ENCODE assay signal across 12 cellular contexts in genomic region chr2:105380432-105381118, GRCh38. TPM values are rescaled to one million over a fixed set of nuclear protein-coding genes. Genes with fewer than 3 reads are reported as not detected.
DNase-seq lines count a peak whose midpoint lies in the region; ATAC-seq, FAIRE-seq and TF ChIP-seq lines count a peak whose summit lies in the region.
"Had no signal": no experiment of that assay in that cellular context is flagged by ENCODE, and none has a peak within 500 bp of the region (broad histone marks: within the 10 kb centered on the region; RNA-seq: fewer than 3 reads in every experiment).

No MANE protein-coding gene starts in this region.

- no peaks in the 10 kb centered on the region for H3K9me1 ChIP-seq in keratinocyte (ENCODE audit: control insufficient read depth, extremely low read depth, insufficient read depth, low read length)

- ATAC-seq in GM19452 (IDR thresholded peaks at IDR 0.05; ENCODE audit: unreplicated experiment), result no peak
- ATAC-seq: upper lobe of right lung had no signal

- H3K4me3 ChIP-seq in mammary epithelial cell (replicated peaks in 1 of 3; ENCODE audit: insufficient read depth in 1 of 3, low read depth in 2 of 3, low read length in 3 of 3) (no peak overlapping the region), keratinocyte (ENCODE audit: control insufficient read depth in 2 of 3, extremely low read depth in 1 of 3, insufficient read depth in 2 of 3, low read depth in 1 of 3, low read length in 3 of 3) (no peak overlapping the region), testis (no peak overlapping the region)
- H3K4me3 ChIP-seq: upper lobe of right lung had no signal

- DNase-seq in OCI-M2 (lab: John Stamatoyannopoulos, UW; ENCODE audit: unreplicated experiment) (peak; percentile 26), mammary epithelial cell (no peak), keratinocyte (ENCODE audit: low read depth, low spot score) (no peak), testis (no peak), SW480 (ENCODE audit: low spot score) (no peak), GM12892 (ENCODE audit: insufficient read length) (no peak)
- no peak for DNase-seq in activated CD8-positive, alpha-beta memory T cell treated with anti-CD3 and anti-CD28 coated beads for 24 hours
- DNase-seq: H7, kidney glomerular epithelial cell, NCI-H2029 treated with DMSO at 0.1 percent for 48 hours, upper lobe of right lung had no signal

- H3K36me3 ChIP-seq in mammary epithelial cell (ENCODE audit: insufficient read depth, low read length) (peaks cover 59% of the 10 kb centered on the region), keratinocyte (ENCODE audit: control insufficient read depth in 2 of 2, extremely low read depth in 1 of 2, insufficient read depth in 2 of 2, low read length in 2 of 2) (peaks cover 28 to 43% of the 10 kb centered on the region in 2 experiments), testis (ENCODE audit: low read depth, missing control alignments) (no peaks in the 10 kb centered on the region)
- H3K36me3 ChIP-seq: upper lobe of right lung had no signal

- H3K79me2 ChIP-seq in mammary epithelial cell (ENCODE audit: insufficient read depth, low read length) (peaks cover 96% of the 10 kb centered on the region), keratinocyte (ENCODE audit: control insufficient read depth, insufficient read depth, low read length) (peaks cover 59% of the 10 kb centered on the region)

- dilution Hi-C loops in mammary epithelial cell (cut with HindIII; ENCODE audit: low sequenced_read_pairs) (no loop called here), keratinocyte (cut with MboI; ENCODE audit: extremely low pct_ligation_motif_present, low sequenced_read_pairs) (no loop called here)

- no peaks in the 10 kb centered on the region for H3K27me3 ChIP-seq in mammary epithelial cell (ENCODE audit: insufficient read depth, low read length)
- H3K27me3 ChIP-seq in keratinocyte (ENCODE audit: control insufficient read depth, extremely low read depth, insufficient read depth, low read length), result no peaks in the 10 kb centered on the region
- H3K27me3 ChIP-seq in testis, result no peaks in the 10 kb centered on the region
- H3K27me3 ChIP-seq: upper lobe of right lung had no signal

- TF ChIP-seq POLR2A in testis (IDR thresholded peaks at IDR 0.05) (no peak), GM12892 (IDR thresholded peaks at IDR 0.05; ENCODE audit: low read depth, low read length) (no peak)

- peaks cover 60% of the 10 kb centered on the region for H3K4me1 ChIP-seq in mammary epithelial cell (ENCODE audit: insufficient read depth, low read length)
- peaks cover 60% of the 10 kb centered on the region for H3K4me1 ChIP-seq in keratinocyte (ENCODE audit: control insufficient read depth, extremely low read depth, insufficient read depth, low read length)
- H3K4me1 ChIP-seq in testis, result peaks cover 81% of the 10 kb centered on the region

- intact Hi-C loops in mammary epithelial cell (cut with micrococcal nuclease) (no loop called here), testis (cut with DNase I; ENCODE audit: low total_unique reads) (no loop called here)

- no peak for TF ChIP-seq CTCF in mammary epithelial cell (conservative IDR thresholded peaks at IDR 0.05 in 1 of 2, IDR thresholded peaks at IDR 0.05 in 1 of 2; ENCODE audit: extremely low read depth in 1 of 2, insufficient read depth in 1 of 2, low read depth in 1 of 2, low read length in 2 of 2)
- no peak for TF ChIP-seq CTCF in keratinocyte (optimal IDR thresholded peaks at IDR 0.05 in 1 of 3, IDR thresholded peaks at IDR 0.05 in 1 of 3, conservative IDR thresholded peaks at IDR 0.05 in 1 of 3; ENCODE audit: extremely low read depth in 1 of 3, insufficient read depth in 2 of 3, low read length in 3 of 3)
- TF ChIP-seq CTCF in testis (IDR thresholded peaks at IDR 0.05), result no peak

- H3K9me3 ChIP-seq in mammary epithelial cell (replicated peaks; ENCODE audit: insufficient read depth, low read length), result no peaks in the 10 kb centered on the region
- no peaks in the 10 kb centered on the region for H3K9me3 ChIP-seq in keratinocyte (ENCODE audit: control insufficient read depth, low read depth, low read length)
- H3K9me3 ChIP-seq in testis, result no peaks in the 10 kb centered on the region
- H3K9me3 ChIP-seq: upper lobe of right lung had no signal

- H3K4me2 ChIP-seq in mammary epithelial cell (ENCODE audit: insufficient read depth, low read depth, low read length), result no peak overlapping the region
- peak overlapping the region; percentile 0 for H3K4me2 ChIP-seq in keratinocyte (ENCODE audit: control insufficient read depth, extremely low read depth, insufficient read depth, low read depth, low read length)

- WGBS in mammary epithelial cell (ENCODE audit: low coverage, missing lambda C conversion rate), result 49% methylated on average over 10 of the region's 10 CpGs
- 62 to 63% methylated on average over 10 of the region's 10 CpGs for WGBS in testis, 2 donors

- peak overlapping the region; percentile 10 for H3K27ac ChIP-seq in mammary epithelial cell (ENCODE audit: insufficient read depth, low read depth, low read length)
- no peak overlapping the region for H3K27ac ChIP-seq in keratinocyte (ENCODE audit: control insufficient read depth, insufficient read depth, low read length)
- H3K27ac ChIP-seq in testis, result peak overlapping the region; percentile 56 to 84
- H3K27ac ChIP-seq: upper lobe of right lung had no signal

- CTCF ChIA-PET in mammary epithelial cell (lab: Charles Lee; ENCODE audit: low non-redundant PET), result no interaction called here

- no peaks in the 10 kb centered on the region for H4K20me1 ChIP-seq in mammary epithelial cell (ENCODE audit: insufficient read depth, low read length)
- H4K20me1 ChIP-seq in keratinocyte (ENCODE audit: control insufficient read depth, extremely low read depth, insufficient read depth, low read length), result peaks cover 4% of the 10 kb centered on the region

- H3K9ac ChIP-seq in mammary epithelial cell (ENCODE audit: insufficient read depth, low read length) (no peak overlapping the region), keratinocyte (ENCODE audit: control insufficient read depth, extremely low read depth, insufficient read depth, low read length) (no peak overlapping the region)

- H2AFZ ChIP-seq in mammary epithelial cell (ENCODE audit: low read depth, low read length), result no peak overlapping the region
- no peak overlapping the region for H2AFZ ChIP-seq in keratinocyte (ENCODE audit: control insufficient read depth, low read length)

- FAIRE-seq in keratinocyte (lab: Jason Lieb, UNC) (no peak), GM12892 (lab: Jason Lieb, UNC) (no peak)

- no TSS peak for BruUV-seq in mammary epithelial cell (replicated peaks; lab: Mats Ljungman, UMichigan)

- in situ Hi-C loops in mammary epithelial cell (cut with MboI; ENCODE audit: low sequenced_read_pairs in 2 of 2), result no loop called here

RNA-seq across cellular contexts. Expression of gene FHL2, which starts 18.3 kb away (rescaled TPM):
- 100 to 1,000 TPM; 158 to 363 TPM for total RNA-seq in mammary epithelial cell
- polyA plus RNA-seq in mammary epithelial cell, result 280 TPM
- polyA minus RNA-seq in mammary epithelial cell, result 170 TPM
- polyA plus RNA-seq in keratinocyte, result 132 to 175 TPM (median 144 TPM) in 3 replicates
- 27.1 TPM for polyA plus RNA-seq in keratinocyte (2011; ENCODE audit: low read depth)
- 139 and 154 TPM in 2 replicates for polyA plus RNA-seq in keratinocyte (2011; cell fraction: cytosol; rRNA removed)
- 104 and 114 TPM in 2 replicates for polyA plus RNA-seq in keratinocyte (2011; cell fraction: nucleus; rRNA removed)
- 91.4 and 116 TPM in 2 replicates for polyA plus RNA-seq in keratinocyte (2012; ENCODE audit: low replicate concordance)
- polyA minus RNA-seq in keratinocyte, result 130 to 194 TPM (median 145 TPM) in 3 replicates
- 77.3 TPM for polyA minus RNA-seq in keratinocyte (2011; cell fraction: cytosol; rRNA and poly(A)+ RNA removed)
- 44.9 and 62.7 TPM in 2 replicates for polyA minus RNA-seq in keratinocyte (2011; cell fraction: nucleus; rRNA and poly(A)+ RNA removed)
- total RNA-seq in testis, result 100 to 1,000 TPM in 1 of 2 donors, 10 to 100 TPM in 1; 76.9 to 154 TPM
- polyA plus RNA-seq in testis (ENCODE audit: insufficient read depth, low read depth, low replicate concordance), result 99.3 TPM
- polyA plus RNA-seq in GM12892 (2012; ENCODE audit: missing spikeins), result 5.1 TPM

RNA-seq across cellular contexts. Expression of gene C2orf49, which starts 43.2 kb away (rescaled TPM):
- total RNA-seq in mammary epithelial cell (10 to 100 TPM; 16.5 TPM), testis (10 to 100 TPM; 32.6 to 35.4 TPM)
- polyA plus RNA-seq in mammary epithelial cell (8.7 TPM), keratinocyte (13.1 to 19.4 TPM (median 14.5 TPM) in 3 replicates), testis (ENCODE audit: insufficient read depth, low read depth, low replicate concordance) (28.5 TPM)
- polyA minus RNA-seq in mammary epithelial cell (8.0 TPM), keratinocyte (3.6 to 6.0 TPM (median 4.7 TPM) in 3 replicates)
- 43.2 TPM for polyA plus RNA-seq in keratinocyte (2011; ENCODE audit: low read depth)
- polyA plus RNA-seq in keratinocyte (2011; cell fraction: cytosol; rRNA removed), result 11.8 and 17.0 TPM in 2 replicates
- polyA plus RNA-seq in keratinocyte (2011; cell fraction: nucleus; rRNA removed), result 13.9 and 18.8 TPM in 2 replicates
- polyA plus RNA-seq in keratinocyte (2012; ENCODE audit: low replicate concordance), result 12.3 and 18.3 TPM in 2 replicates
- 4.2 TPM for polyA minus RNA-seq in keratinocyte (2011; cell fraction: cytosol; rRNA and poly(A)+ RNA removed)
- 3.3 and 9.2 TPM in 2 replicates for polyA minus RNA-seq in keratinocyte (2011; cell fraction: nucleus; rRNA and poly(A)+ RNA removed)
- 18.6 TPM for polyA plus RNA-seq in GM12892 (2012; ENCODE audit: missing spikeins)

RNA-seq across cellular contexts. Expression of gene TGFBRAP1, which starts 51.0 kb away (rescaled TPM):
- 10 to 100 TPM; 24.6 to 44.8 TPM for total RNA-seq in mammary epithelial cell
- 9.8 TPM for polyA plus RNA-seq in mammary epithelial cell
- polyA minus RNA-seq in mammary epithelial cell, result 19.2 TPM
- 7.2 to 9.3 TPM (median 9.0 TPM) in 3 replicates for polyA plus RNA-seq in keratinocyte
- polyA plus RNA-seq in keratinocyte (2011; ENCODE audit: low read depth), result 11.7 TPM
- polyA plus RNA-seq in keratinocyte (2011; cell fraction: cytosol; rRNA removed), result 7.6 and 7.8 TPM in 2 replicates
- 12.6 and 13.7 TPM in 2 replicates for polyA plus RNA-seq in keratinocyte (2011; cell fraction: nucleus; rRNA removed)
- 10.3 and 13.0 TPM in 2 replicates for polyA plus RNA-seq in keratinocyte (2012; ENCODE audit: low replicate concordance)
- 12.8 to 22.7 TPM (median 15.7 TPM) in 3 replicates for polyA minus RNA-seq in keratinocyte
- polyA minus RNA-seq in keratinocyte (2011; cell fraction: cytosol; rRNA and poly(A)+ RNA removed), result 11.5 TPM
- polyA minus RNA-seq in keratinocyte (2011; cell fraction: nucleus; rRNA and poly(A)+ RNA removed), result 11.7 and 17.6 TPM in 2 replicates
- total RNA-seq in testis, result 10 to 100 TPM; 10.8 to 16.3 TPM
- 7.3 TPM for polyA plus RNA-seq in testis (ENCODE audit: insufficient read depth, low read depth, low replicate concordance)
- 12.2 TPM for polyA plus RNA-seq in GM12892 (2012; ENCODE audit: missing spikeins)
